ENCODE assay signal across 10 cellular contexts in genomic region chr17:49967621-49968379, GRCh38. TPM values are rescaled to one million over a fixed set of nuclear protein-coding genes. Genes with fewer than 3 reads are reported as not detected.
A peak's percentile ranks its signal among the peaks of the same experiment; 100 is the strongest.
DNase-seq lines count a peak whose midpoint lies in the region; ATAC-seq and TF ChIP-seq lines count a peak whose summit lies in the region.
"Had no signal": no experiment of that assay in that cellular context is flagged by ENCODE, and none has a peak within 500 bp of the region (broad histone marks: within the 10 kb centered on the region; RNA-seq: fewer than 3 reads in every experiment).

No MANE protein-coding gene starts in this region.

- H3K27ac ChIP-seq in cardiac muscle cell, result no peak overlapping the region
- peak overlapping the region in 2 of 4 donors; percentile 56 for H3K27ac ChIP-seq in upper lobe of left lung
- H3K27ac ChIP-seq in prostate gland, result no peak overlapping the region

- H3K9me3 Mint-ChIP-seq in activated T-helper 1 cell treated with anti-CD3 and anti-CD28 coated beads, Interleukin-12 subunit alpha, Interleukin-12 subunit beta, Interleukin-2, Interleukin-4 antibody, amounts not matched to agents 30 ng/mL and 10 ng/mL and 1 ng/mL, durations not matched to agents 14 hours and 24 hours and 36 hours, result no peaks in the 10 kb centered on the region

- H3K4me3 ChIP-seq in cardiac muscle cell (peak overlapping the region; percentile 34), kidney epithelial cell (ENCODE audit: low read depth, low read length) (peak overlapping the region; percentile 40), upper lobe of left lung (peak overlapping the region in 3 of 4 donors; percentile 56 to 63 (median 61)), prostate gland (peak overlapping the region in 1 of 2 donors; percentile 33)

- H3K4me1 Mint-ChIP-seq in activated T-helper 1 cell treated with anti-CD3 and anti-CD28 coated beads, Interleukin-12 subunit alpha, Interleukin-12 subunit beta, Interleukin-2, Interleukin-4 antibody, amounts not matched to agents 30 ng/mL and 10 ng/mL and 1 ng/mL, durations not matched to agents 14 hours and 24 hours and 36 hours (ENCODE audit: low read depth), result peaks cover 25% of the 10 kb centered on the region

- 26 to 36% methylated on average over 9 of the region's 9 CpGs for WGBS in upper lobe of left lung, 2 donors
- WGBS in prostate gland, result 30% methylated on average over 9 of the region's 9 CpGs

- H3K4me3 Mint-ChIP-seq in activated T-helper 1 cell treated with anti-CD3 and anti-CD28 coated beads, Interleukin-12 subunit alpha, Interleukin-12 subunit beta, Interleukin-2, Interleukin-4 antibody, amounts not matched to agents 30 ng/mL and 10 ng/mL and 1 ng/mL, durations not matched to agents 14 hours and 24 hours and 36 hours, result peak overlapping the region; percentile 63

- H3K4me1 ChIP-seq in cardiac muscle cell (ENCODE audit: low read depth), result peaks cover 4% of the 10 kb centered on the region
- H3K4me1 ChIP-seq in upper lobe of left lung, result peaks cover 37 to 62% (median 48%) of the 10 kb centered on the region in 4 donors
- H3K4me1 ChIP-seq in prostate gland (replicated peaks), result peaks cover 8% of the 10 kb centered on the region

- DNase-seq in cardiac muscle cell (ENCODE audit: low read depth in 1 of 2, low spot score in 1 of 2) (no peak), left ventricle myocardium superior (no peak), kidney epithelial cell (ENCODE audit: low read depth) (no peak), upper lobe of left lung (no peak), prostate gland (ENCODE audit: low spot score) (no peak)
- DNase-seq in activated T-helper 1 cell treated with anti-CD3 and anti-CD28 coated beads, Interleukin-12 subunit alpha, Interleukin-12 subunit beta, Interleukin-2, Interleukin-4 antibody, amounts not matched to agents 30 ng/mL and 10 ng/mL and 1 ng/mL, durations not matched to agents 14 hours and 24 hours and 36 hours (ENCODE audit: low spot score), result no peak

- no peak for TF ChIP-seq EP300 in upper lobe of left lung (IDR thresholded peaks at IDR 0.05)

- no peak for TF ChIP-seq CTCF in cardiac muscle cell (IDR thresholded peaks at IDR 0.05; ENCODE audit: low read depth, low read length)
- TF ChIP-seq CTCF in kidney epithelial cell (IDR thresholded peaks at IDR 0.05; ENCODE audit: insufficient read depth, low read length, poor library complexity, severe bottlenecking), result no peak
- TF ChIP-seq CTCF in upper lobe of left lung (IDR thresholded peaks at IDR 0.05), result no peak
- TF ChIP-seq CTCF in prostate gland (IDR thresholded peaks at IDR 0.05), result no peak

- ATAC-seq in left ventricle myocardium superior (no peak), upper lobe of left lung (ENCODE audit: low FRiP score in 2 of 2) (no peak), GM21367 (IDR thresholded peaks at IDR 0.05; ENCODE audit: unreplicated experiment) (no peak), GM19324 (IDR thresholded peaks at IDR 0.05; ENCODE audit: low FRiP score, unreplicated experiment) (no peak)

- TF ChIP-seq POLR2A in upper lobe of left lung (IDR thresholded peaks at IDR 0.05) (no peak), prostate gland (IDR thresholded peaks at IDR 0.05) (no peak)

- H3K27ac Mint-ChIP-seq in activated T-helper 1 cell treated with anti-CD3 and anti-CD28 coated beads, Interleukin-12 subunit alpha, Interleukin-12 subunit beta, Interleukin-2, Interleukin-4 antibody, amounts not matched to agents 30 ng/mL and 10 ng/mL and 1 ng/mL, durations not matched to agents 14 hours and 24 hours and 36 hours, result no peak overlapping the region

- intact Hi-C loops in left ventricle myocardium superior (cut with micrococcal nuclease), result no loop called here
- intact Hi-C loops in activated T-helper 1 cell treated with anti-CD3 and anti-CD28 coated beads, Interleukin-12 subunit alpha, Interleukin-12 subunit beta, Interleukin-2, Interleukin-4 antibody, amounts not matched to agents 30 ng/mL and 10 ng/mL and 1 ng/mL, durations not matched to agents 14 hours and 24 hours and 36 hours (cut with micrococcal nuclease), result loop anchor here (10.0 kb wide), 1 partner anchor 973 kb away; the partner anchor contains the start of gene IGF2BP1
- intact Hi-C loops in prostate gland (cut with DNase I), result no loop called here

- H3K27me3 Mint-ChIP-seq in activated T-helper 1 cell treated with anti-CD3 and anti-CD28 coated beads, Interleukin-12 subunit alpha, Interleukin-12 subunit beta, Interleukin-2, Interleukin-4 antibody, amounts not matched to agents 30 ng/mL and 10 ng/mL and 1 ng/mL, durations not matched to agents 14 hours and 24 hours and 36 hours (ENCODE audit: insufficient read depth), result peaks cover 88% of the 10 kb centered on the region

- H3K27me3 ChIP-seq in cardiac muscle cell (peaks cover 100% of the 10 kb centered on the region), kidney epithelial cell (ENCODE audit: control insufficient read depth, insufficient read depth, low read length) (peaks cover 97% of the 10 kb centered on the region), upper lobe of left lung (peaks cover 3 to 88% (median 57%) of the 10 kb centered on the region in 4 donors), prostate gland (replicated peaks; ENCODE audit: insufficient read depth) (peaks cover 68% of the 10 kb centered on the region)

- H3K9me3 ChIP-seq in cardiac muscle cell (ENCODE audit: low read depth) (no peaks in the 10 kb centered on the region), upper lobe of left lung (no peaks in the 10 kb centered on the region), prostate gland (no peaks in the 10 kb centered on the region)

- H3K36me3 ChIP-seq in cardiac muscle cell (no peaks in the 10 kb centered on the region), kidney epithelial cell (ENCODE audit: control insufficient read depth, insufficient read depth, low read length) (no peaks in the 10 kb centered on the region), upper lobe of left lung (no peaks in the 10 kb centered on the region), prostate gland (no peaks in the 10 kb centered on the region)

- peaks cover 8% of the 10 kb centered on the region for H3K36me3 Mint-ChIP-seq in activated T-helper 1 cell treated with anti-CD3 and anti-CD28 coated beads, Interleukin-12 subunit alpha, Interleukin-12 subunit beta, Interleukin-2, Interleukin-4 antibody, amounts not matched to agents 30 ng/mL and 10 ng/mL and 1 ng/mL, durations not matched to agents 14 hours and 24 hours and 36 hours (ENCODE audit: low read depth)

RNA-seq across cellular contexts. Expression of gene DLX4, which starts 1.2 kb away (rescaled TPM):
- total RNA-seq in cardiac muscle cell, result 0.53 and 0.60 TPM in 2 replicates
- polyA plus RNA-seq in cardiac muscle cell, result 0.86 and 1.3 TPM in 2 replicates
- total RNA-seq in left ventricle myocardium superior, result not detected
- 0.20 TPM in 1 of 2 replicates, not detected in the other for total RNA-seq in activated T-helper 1 cell treated with anti-CD3 and anti-CD28 coated beads, Interleukin-12 subunit alpha, Interleukin-12 subunit beta, Interleukin-2, Interleukin-4 antibody, amounts not matched to agents 30 ng/mL and 10 ng/mL and 1 ng/mL, durations not matched to agents 14 hours and 24 hours and 36 hours
- total RNA-seq in kidney epithelial cell, result 0.21 and 0.50 TPM in 2 replicates
- total RNA-seq in upper lobe of left lung, result 10 to 100 TPM in 1 of 6 donors, 1 to 10 TPM in 4, under 1 TPM in 1; 0.61 to 12.7 (median 2.5) TPM
- total RNA-seq in prostate gland, result not detected
- polyA plus RNA-seq: neural cell had no signal

RNA-seq across cellular contexts. Expression of gene DLX3, which starts 27.2 kb away (rescaled TPM):
- 0.14 and 0.63 TPM in 2 replicates for total RNA-seq in cardiac muscle cell
- polyA plus RNA-seq in cardiac muscle cell, result 1.1 and 2.1 TPM in 2 replicates
- total RNA-seq in left ventricle myocardium superior, result not detected
- not detected in 2 replicates for total RNA-seq in activated T-helper 1 cell treated with anti-CD3 and anti-CD28 coated beads, Interleukin-12 subunit alpha, Interleukin-12 subunit beta, Interleukin-2, Interleukin-4 antibody, amounts not matched to agents 30 ng/mL and 10 ng/mL and 1 ng/mL, durations not matched to agents 14 hours and 24 hours and 36 hours
- 0.04 and 0.55 TPM in 2 replicates for total RNA-seq in kidney epithelial cell
- total RNA-seq in upper lobe of left lung, result under 1 TPM in 4 of 6 donors, not detected in 2; 0.20 to 0.91 (median 0.54) TPM
- under 1 TPM; 0.36 to 0.68 TPM for total RNA-seq in prostate gland
- total RNA-seq: Daoy had no signal
- polyA plus RNA-seq: neural cell had no signal
